1 cellular context compared by ENCODE assay signal in genomic region chr13:49247722-49248432, GRCh38.
TF ChIP-seq lines count a peak whose summit lies in the region.

Gene CDADC1 (plus strand): TSS chr13:49247925. CDS start chr13:49248038, 113 bp downstream.

TF ChIP-seq in HepG2, 621 proteins besides CTCF, POLR2A, EP300 and RAD21 (continued from another document and continues in another):
- TF ChIP-seq, protein P1, sequence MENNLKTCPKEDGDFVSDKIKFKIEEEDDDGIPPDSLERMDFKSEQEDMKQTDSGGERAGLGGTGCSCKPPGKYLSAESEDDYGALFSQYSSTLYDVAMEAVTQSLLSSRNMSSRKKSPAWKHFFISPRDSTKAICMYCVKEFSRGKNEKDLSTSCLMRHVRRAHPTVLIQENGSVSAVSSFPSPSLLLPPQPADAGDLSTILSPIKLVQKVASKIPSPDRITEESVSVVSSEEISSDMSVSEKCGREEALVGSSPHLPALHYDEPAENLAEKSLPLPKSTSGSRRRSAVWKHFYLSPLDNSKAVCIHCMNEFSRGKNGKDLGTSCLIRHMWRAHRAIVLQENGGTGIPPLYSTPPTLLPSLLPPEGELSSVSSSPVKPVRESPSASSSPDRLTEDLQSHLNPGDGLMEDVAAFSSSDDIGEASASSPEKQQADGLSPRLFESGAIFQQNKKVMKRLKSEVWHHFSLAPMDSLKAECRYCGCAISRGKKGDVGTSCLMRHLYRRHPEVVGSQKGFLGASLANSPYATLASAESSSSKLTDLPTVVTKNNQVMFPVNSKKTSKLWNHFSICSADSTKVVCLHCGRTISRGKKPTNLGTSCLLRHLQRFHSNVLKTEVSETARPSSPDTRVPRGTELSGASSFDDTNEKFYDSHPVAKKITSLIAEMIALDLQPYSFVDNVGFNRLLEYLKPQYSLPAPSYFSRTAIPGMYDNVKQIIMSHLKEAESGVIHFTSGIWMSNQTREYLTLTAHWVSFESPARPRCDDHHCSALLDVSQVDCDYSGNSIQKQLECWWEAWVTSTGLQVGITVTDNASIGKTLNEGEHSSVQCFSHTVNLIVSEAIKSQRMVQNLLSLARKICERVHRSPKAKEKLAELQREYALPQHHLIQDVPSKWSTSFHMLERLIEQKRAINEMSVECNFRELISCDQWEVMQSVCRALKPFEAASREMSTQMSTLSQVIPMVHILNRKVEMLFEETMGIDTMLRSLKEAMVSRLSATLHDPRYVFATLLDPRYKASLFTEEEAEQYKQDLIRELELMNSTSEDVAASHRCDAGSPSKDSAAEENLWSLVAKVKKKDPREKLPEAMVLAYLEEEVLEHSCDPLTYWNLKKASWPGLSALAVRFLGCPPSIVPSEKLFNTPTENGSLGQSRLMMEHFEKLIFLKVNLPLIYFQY (CRISPR knock-in tag; IDR thresholded peaks at IDR 0.05; ENCODE audit: borderline replicate concordance) = peak; percentile 46; the same call in 1 of the 2 replicates
- no peak for TF ChIP-seq ISL2 (CRISPR knock-in tag; IDR thresholded peaks at IDR 0.05)
- 0 out of 2 replicates have a peak, but pooled peaks have one; percentile 45 for TF ChIP-seq ZNF142 (CRISPR knock-in tag; IDR thresholded peaks at IDR 0.05)
- TF ChIP-seq ZNF34 (CRISPR knock-in tag; IDR thresholded peaks at IDR 0.05; ENCODE audit: borderline replicate concordance) = no peak
- TF ChIP-seq ATF2 (CRISPR knock-in tag; IDR thresholded peaks at IDR 0.05) = peak; percentile 94
- TF ChIP-seq ZFP90 (CRISPR knock-in tag; IDR thresholded peaks at IDR 0.05; ENCODE audit: borderline replicate concordance) = 0 out of 2 replicates have a peak, but pooled peaks have one; percentile 17
- peak; percentile 53; the same call in 1 of the 2 replicates for TF ChIP-seq THYN1 (CRISPR knock-in tag; IDR thresholded peaks at IDR 0.05; ENCODE audit: borderline replicate concordance, low read depth)
- peak; percentile 51; the same call in 1 of the 2 replicates for TF ChIP-seq NR2C2 (CRISPR knock-in tag; IDR thresholded peaks at IDR 0.05; ENCODE audit: borderline replicate concordance)
- no peak for TF ChIP-seq MTF2 (CRISPR knock-in tag; IDR thresholded peaks at IDR 0.05; ENCODE audit: borderline replicate concordance)
- peak; percentile 19; the same call in 1 of the 2 replicates for TF ChIP-seq ZBTB38 (CRISPR knock-in tag; IDR thresholded peaks at IDR 0.05)
- 0 out of 2 replicates have a peak, but pooled peaks have one; percentile 66 for TF ChIP-seq ZNF441 (CRISPR knock-in tag; IDR thresholded peaks at IDR 0.05; ENCODE audit: borderline replicate concordance)
- no peak for TF ChIP-seq KLF15 (CRISPR knock-in tag; IDR thresholded peaks at IDR 0.05; ENCODE audit: borderline replicate concordance)
- peak; percentile 6; the same call in 1 of the 2 replicates for TF ChIP-seq HNF1A (IDR thresholded peaks at IDR 0.05; ENCODE audit: low read depth)
- no peak for TF ChIP-seq HNF1A (CRISPR knock-in tag; IDR thresholded peaks at IDR 0.05; ENCODE audit: borderline replicate concordance)
- TF ChIP-seq HNRNPL (IDR thresholded peaks at IDR 0.05; ENCODE audit: low read depth, low read length) = 0 out of 2 replicates have a peak, but pooled peaks have one; percentile 30
- TF ChIP-seq HOMEZ (CRISPR knock-in tag; IDR thresholded peaks at IDR 0.05; ENCODE audit: low read depth) = peak; percentile 64; the same call in 1 of the 2 replicates
- TF ChIP-seq KLF16 (CRISPR knock-in tag; IDR thresholded peaks at IDR 0.05) = peak in 1 of 2 experiments; percentile 68; a peak in 1 of 4 replicates
- peak; percentile 47; the same call in 1 of the 2 replicates for TF ChIP-seq MXD1 (CRISPR knock-in tag; IDR thresholded peaks at IDR 0.05)
- TF ChIP-seq, protein P2, sequence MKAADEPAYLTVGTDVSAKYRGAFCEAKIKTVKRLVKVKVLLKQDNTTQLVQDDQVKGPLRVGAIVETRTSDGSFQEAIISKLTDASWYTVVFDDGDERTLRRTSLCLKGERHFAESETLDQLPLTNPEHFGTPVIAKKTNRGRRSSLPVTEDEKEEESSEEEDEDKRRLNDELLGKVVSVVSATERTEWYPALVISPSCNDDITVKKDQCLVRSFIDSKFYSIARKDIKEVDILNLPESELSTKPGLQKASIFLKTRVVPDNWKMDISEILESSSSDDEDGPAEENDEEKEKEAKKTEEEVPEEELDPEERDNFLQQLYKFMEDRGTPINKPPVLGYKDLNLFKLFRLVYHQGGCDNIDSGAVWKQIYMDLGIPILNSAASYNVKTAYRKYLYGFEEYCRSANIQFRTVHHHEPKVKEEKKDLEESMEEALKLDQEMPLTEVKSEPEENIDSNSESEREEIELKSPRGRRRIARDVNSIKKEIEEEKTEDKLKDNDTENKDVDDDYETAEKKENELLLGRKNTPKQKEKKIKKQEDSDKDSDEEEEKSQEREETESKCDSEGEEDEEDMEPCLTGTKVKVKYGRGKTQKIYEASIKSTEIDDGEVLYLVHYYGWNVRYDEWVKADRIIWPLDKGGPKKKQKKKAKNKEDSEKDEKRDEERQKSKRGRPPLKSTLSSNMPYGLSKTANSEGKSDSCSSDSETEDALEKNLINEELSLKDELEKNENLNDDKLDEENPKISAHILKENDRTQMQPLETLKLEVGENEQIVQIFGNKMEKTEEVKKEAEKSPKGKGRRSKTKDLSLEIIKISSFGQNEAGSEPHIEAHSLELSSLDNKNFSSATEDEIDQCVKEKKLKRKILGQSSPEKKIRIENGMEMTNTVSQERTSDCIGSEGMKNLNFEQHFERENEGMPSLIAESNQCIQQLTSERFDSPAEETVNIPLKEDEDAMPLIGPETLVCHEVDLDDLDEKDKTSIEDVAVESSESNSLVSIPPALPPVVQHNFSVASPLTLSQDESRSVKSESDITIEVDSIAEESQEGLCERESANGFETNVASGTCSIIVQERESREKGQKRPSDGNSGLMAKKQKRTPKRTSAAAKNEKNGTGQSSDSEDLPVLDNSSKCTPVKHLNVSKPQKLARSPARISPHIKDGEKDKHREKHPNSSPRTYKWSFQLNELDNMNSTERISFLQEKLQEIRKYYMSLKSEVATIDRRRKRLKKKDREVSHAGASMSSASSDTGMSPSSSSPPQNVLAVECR (CRISPR knock-in tag; IDR thresholded peaks at IDR 0.05; ENCODE audit: borderline replicate concordance) = peak; percentile 98
- peak; percentile 91 for TF ChIP-seq IRF2 (CRISPR knock-in tag; IDR thresholded peaks at IDR 0.05)
- peak; percentile 47; the same call in 1 of the 2 replicates for TF ChIP-seq SMAD1 (CRISPR knock-in tag; IDR thresholded peaks at IDR 0.05; ENCODE audit: borderline replicate concordance, low read depth)
- TF ChIP-seq MAX (IDR thresholded peaks at IDR 0.05) = 0 out of 2 replicates have a peak, but pooled peaks have one; percentile 52
- TF ChIP-seq GABPB1 (CRISPR knock-in tag; IDR thresholded peaks at IDR 0.05) = peak; percentile 69
- TF ChIP-seq YEATS4 (CRISPR knock-in tag; IDR thresholded peaks at IDR 0.05; ENCODE audit: borderline replicate concordance) = peak; percentile 62; the same call in 1 of the 2 replicates
- TF ChIP-seq RAD51 (IDR thresholded peaks at IDR 0.05; ENCODE audit: borderline replicate concordance) = no peak
- TF ChIP-seq ZNF547 (CRISPR knock-in tag; IDR thresholded peaks at IDR 0.05) = peak; percentile 79
- no peak for TF ChIP-seq REXO4 (CRISPR knock-in tag; IDR thresholded peaks at IDR 0.05; ENCODE audit: borderline replicate concordance)
- TF ChIP-seq ZNF607 (CRISPR knock-in tag; IDR thresholded peaks at IDR 0.05; ENCODE audit: borderline replicate concordance) = peak; percentile 90; the same call in 1 of the 2 replicates
- peak; percentile 18; the same call in 1 of the 2 replicates for TF ChIP-seq HOXA5 (CRISPR knock-in tag; IDR thresholded peaks at IDR 0.05)
- TF ChIP-seq, protein P3, sequence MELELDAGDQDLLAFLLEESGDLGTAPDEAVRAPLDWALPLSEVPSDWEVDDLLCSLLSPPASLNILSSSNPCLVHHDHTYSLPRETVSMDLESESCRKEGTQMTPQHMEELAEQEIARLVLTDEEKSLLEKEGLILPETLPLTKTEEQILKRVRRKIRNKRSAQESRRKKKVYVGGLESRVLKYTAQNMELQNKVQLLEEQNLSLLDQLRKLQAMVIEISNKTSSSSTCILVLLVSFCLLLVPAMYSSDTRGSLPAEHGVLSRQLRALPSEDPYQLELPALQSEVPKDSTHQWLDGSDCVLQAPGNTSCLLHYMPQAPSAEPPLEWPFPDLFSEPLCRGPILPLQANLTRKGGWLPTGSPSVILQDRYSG (CRISPR knock-in tag; IDR thresholded peaks at IDR 0.05) = no peak
